In the genomic region with DNA sequence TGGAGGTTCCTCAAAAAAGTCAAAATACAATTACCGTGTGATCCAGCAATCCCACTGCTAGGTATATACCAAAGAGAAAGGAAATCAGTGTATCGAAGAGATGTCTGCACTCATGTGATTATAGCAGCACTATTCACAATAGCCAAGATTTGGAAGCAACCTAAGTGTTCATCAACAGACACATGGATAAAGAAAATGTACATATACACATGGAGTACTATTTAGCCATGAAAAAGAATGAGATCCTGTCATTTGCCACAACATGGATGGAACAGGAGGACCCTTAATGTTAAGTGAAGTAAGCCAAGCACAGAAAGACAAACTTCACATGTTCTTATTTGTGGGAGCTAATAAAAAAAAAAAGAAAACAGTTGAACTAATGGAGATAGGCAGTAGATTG, we compare ENCODE assay signal across 23 cellular contexts.
DNase-seq lines count a peak whose midpoint lies in the region; ATAC-seq and TF ChIP-seq lines count a peak whose summit lies in the region.
"Had no signal": no experiment of that assay in that cellular context is flagged by ENCODE, and none has a peak within 500 bp of the region (broad histone marks: within the 10 kb centered on the region; RNA-seq: fewer than 3 reads in every experiment).

No MANE protein-coding gene starts in this region.

- no peak overlapping the region for H3K27ac ChIP-seq in CD4-positive, alpha-beta T cell (ENCODE audit: low read depth, low read length)
- H3K27ac ChIP-seq in skeletal muscle tissue (ENCODE audit: low read depth, low read length), result peak overlapping the region; percentile 70
- H3K27ac ChIP-seq: RWPE1 had no signal

- H3K27me3 Mint-ChIP-seq in CD4-positive, alpha-beta T cell, result no peaks in the 10 kb centered on the region
- H3K27me3 Mint-ChIP-seq in activated B cell treated with CpG ODN at 0.5 μM for 24 hours, result no peaks in the 10 kb centered on the region
- H3K27me3 Mint-ChIP-seq in memory B cell, result no peaks in the 10 kb centered on the region
- H3K27me3 Mint-ChIP-seq: IgD-negative memory B cell had no signal

- H3K9ac ChIP-seq in skeletal muscle tissue (ENCODE audit: low read depth in 1 of 3, low read length in 3 of 3), result no peak overlapping the region

- H3K27me3 ChIP-seq in CD4-positive, alpha-beta T cell (ENCODE audit: control insufficient read depth, insufficient read depth, low read length), result no peaks in the 10 kb centered on the region
- no peaks in the 10 kb centered on the region for H3K27me3 ChIP-seq in skeletal muscle tissue (ENCODE audit: control insufficient read depth in 3 of 3, insufficient read depth in 3 of 3, low read length in 3 of 3)

- peak overlapping the region; percentile 54 for H3K27ac Mint-ChIP-seq in CD4-positive, alpha-beta T cell
- H3K27ac Mint-ChIP-seq in activated B cell treated with CpG ODN at 0.5 μM for 24 hours (peak overlapping the region; percentile 50), memory B cell (peak overlapping the region; percentile 53)

- no peaks in the 10 kb centered on the region for H3K9me3 Mint-ChIP-seq in CD4-positive, alpha-beta T cell
- no peaks in the 10 kb centered on the region for H3K9me3 Mint-ChIP-seq in activated B cell treated with CpG ODN at 0.5 μM for 24 hours
- no peaks in the 10 kb centered on the region for H3K9me3 Mint-ChIP-seq in memory B cell
- H3K9me3 Mint-ChIP-seq: IgD-negative memory B cell had no signal

- no peak for ATAC-seq in CD4-positive, alpha-beta T cell (ENCODE audit: poor library complexity)
- ATAC-seq in activated B cell treated with CpG ODN at 0.5 μM for 24 hours (ENCODE audit: low read depth) (no peak), memory B cell (ENCODE audit: low read depth) (no peak), GM21526 (IDR thresholded peaks at IDR 0.05; ENCODE audit: low FRiP score, unreplicated experiment) (no peak)
- ATAC-seq: PC-3, SK-N-SH treated with all-trans-retinoic acid at 6 μM for 48 hours had no signal

- H3K9me3 ChIP-seq in CD4-positive, alpha-beta T cell (ENCODE audit: control insufficient read depth, low read length), result no peaks in the 10 kb centered on the region
- H3K9me3 ChIP-seq in skeletal muscle tissue (ENCODE audit: control insufficient read depth in 3 of 3, low read length in 3 of 3), result no peaks in the 10 kb centered on the region
- H3K9me3 ChIP-seq: HAP-1 had no signal

- POLR2A ChIA-PET in CD4-positive, alpha-beta T cell (lab: Charles Lee), result interaction anchor here (8.1 kb wide), 1 partner anchor 13 kb away, joined by 55 read pairs; no protein-coding TSS in a partner anchor
- POLR2A ChIA-PET in activated B cell treated with CpG ODN at 0.5 μM for 24 hours (lab: Charles Lee), result no interaction called here

- no peak overlapping the region for H3K4me3 ChIP-seq in skeletal muscle tissue (ENCODE audit: low read length in 3 of 3)
- H3K4me3 ChIP-seq: HAP-1 had no signal

- no peak for DNase-seq in CD4-positive, alpha-beta T cell
- DNase-seq in activated B cell treated with CpG ODN at 0.5 μM for 24 hours (no peak), memory B cell (ENCODE audit: low spot score in 2 of 2) (no peak), Ammon's horn (ENCODE audit: low spot score) (no peak), NCI-H2081 (lab: John Stamatoyannopoulos, UW) (no peak)
- DNase-seq: AML-193, DMS153, GF-D8, Kasumi-1, MM.1S, NCI-H1092, NCI-H1436 treated with DMSO at 0.1 percent for 48 hours, NCI-H2029, NCI-H2171, NCI-H526, PC-3, SIG-M5 had no signal

- H3K36me3 ChIP-seq in skeletal muscle tissue (ENCODE audit: control insufficient read depth in 3 of 3, insufficient read depth in 3 of 3, low read length in 3 of 3), result peaks cover 26 to 38% (median 32%) of the 10 kb centered on the region in 3 donors

- H3K36me3 Mint-ChIP-seq in CD4-positive, alpha-beta T cell (ENCODE audit: low read depth), result peaks cover 79% of the 10 kb centered on the region
- H3K36me3 Mint-ChIP-seq in activated B cell treated with CpG ODN at 0.5 μM for 24 hours (ENCODE audit: low read depth) (peaks cover 69% of the 10 kb centered on the region), memory B cell (peaks cover 30% of the 10 kb centered on the region)

- peaks cover 64 to 72% (median 69%) of the 10 kb centered on the region in 3 donors for H3K4me1 ChIP-seq in skeletal muscle tissue (ENCODE audit: control insufficient read depth in 3 of 3, insufficient read depth in 3 of 3, low read length in 3 of 3)
- H3K4me1 ChIP-seq: HAP-1 had no signal

- CTCF ChIA-PET in CD4-positive, alpha-beta T cell (lab: Charles Lee), result interaction anchor here (1.2 kb wide), 1 partner anchor 10 kb away, joined by 3 read pairs; no protein-coding TSS in a partner anchor
- CTCF ChIA-PET in activated B cell treated with CpG ODN at 0.5 μM for 24 hours (lab: Charles Lee), result interaction anchor here (0.6 to 3.4 kb wide), 3 partner anchors 10 to 29 kb away, joined by 4 to 16 read pairs (median 5); no protein-coding TSS in a partner anchor

- TF ChIP-seq CTCF in CD4-positive, alpha-beta T cell (IDR thresholded peaks at IDR 0.05), result no peak
- TF ChIP-seq CTCF in activated B cell treated with CpG ODN at 0.5 μM for 24 hours (IDR thresholded peaks at IDR 0.05), result no peak

- intact Hi-C loops in CD4-positive, alpha-beta T cell (cut with DNase I, micrococcal nuclease), result loop anchor here in 1 of 2 experiments (5.0 kb wide), 1 partner anchor 1651 kb away; a partner anchor contains a TSS
- intact Hi-C loops in activated B cell treated with CpG ODN at 0.5 μM for 24 hours (cut with micrococcal nuclease), result no loop called here

- peaks cover 54% of the 10 kb centered on the region for H3K4me1 Mint-ChIP-seq in CD4-positive, alpha-beta T cell (ENCODE audit: low read depth)
- H3K4me1 Mint-ChIP-seq in activated B cell treated with CpG ODN at 0.5 μM for 24 hours (peaks cover 51% of the 10 kb centered on the region), memory B cell (peaks cover 25% of the 10 kb centered on the region)

- no peak overlapping the region for H3K4me3 Mint-ChIP-seq in CD4-positive, alpha-beta T cell
- no peak overlapping the region for H3K4me3 Mint-ChIP-seq in activated B cell treated with CpG ODN at 0.5 μM for 24 hours
- H3K4me3 Mint-ChIP-seq in memory B cell, result no peak overlapping the region
- H3K4me3 Mint-ChIP-seq: IgD-negative memory B cell had no signal
